ENCODE assay signal across 2 cellular contexts in the genomic region with DNA sequence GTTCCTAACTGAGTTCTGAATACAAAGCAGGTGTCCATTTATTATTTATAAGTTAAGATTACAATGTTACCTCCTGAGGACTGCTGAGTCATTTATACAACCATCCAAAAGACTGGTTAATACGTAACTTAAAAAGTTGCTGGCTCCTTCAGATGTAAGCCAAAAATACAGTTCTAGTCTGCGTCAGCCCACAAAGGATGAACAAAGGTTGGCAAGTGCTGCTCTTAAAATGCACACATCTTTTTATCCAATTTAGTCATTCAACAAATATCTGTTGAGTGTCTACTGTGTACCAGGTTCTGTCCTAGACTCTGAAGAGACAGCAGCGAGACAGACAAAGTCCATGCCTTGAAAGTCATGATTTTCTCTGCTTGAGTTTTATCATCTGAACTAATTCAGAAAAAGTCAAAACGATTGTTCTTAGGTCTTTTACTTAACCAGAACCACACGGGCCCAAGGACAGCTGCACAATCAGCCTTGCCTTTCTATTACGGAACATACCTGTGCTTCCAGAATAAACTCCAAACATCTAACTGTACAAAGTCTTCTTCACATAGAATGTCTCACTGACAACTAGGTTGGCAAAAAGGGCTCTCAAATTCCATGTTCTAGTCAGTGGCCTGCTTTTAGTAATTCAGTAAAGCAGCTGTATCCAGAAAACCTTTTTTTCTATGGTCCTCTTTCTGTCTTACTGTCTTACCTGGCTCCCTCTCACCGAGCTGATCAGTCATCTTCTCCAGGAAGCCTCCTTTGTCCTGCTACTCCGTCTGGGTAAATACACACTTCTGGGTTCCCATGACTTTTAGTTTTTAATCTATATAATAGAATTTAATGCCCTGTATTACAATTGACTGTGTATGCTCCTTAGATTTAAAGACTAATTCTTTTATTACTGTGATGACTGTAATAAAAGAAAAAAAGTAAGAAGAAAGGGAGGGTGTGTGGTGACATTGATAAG.
TF ChIP-seq lines count a peak whose summit lies in the region.

No MANE protein-coding gene starts in this region.

TF ChIP-seq in GM12878, 131 proteins besides CTCF, POLR2A, EP300 and RAD21 (continued from another document):
- no peak for TF ChIP-seq FOXM1 (IDR thresholded peaks at IDR 0.05; ENCODE audit: low read depth, low read length)
- no peak for TF ChIP-seq BACH1 (IDR thresholded peaks at IDR 0.05; ENCODE audit: borderline replicate concordance)
- TF ChIP-seq YY1 (IDR thresholded peaks at IDR 0.05; ENCODE audit: low read depth, low read length) = no peak
- no peak for TF ChIP-seq NFXL1 (IDR thresholded peaks at IDR 0.05; ENCODE audit: borderline replicate concordance)
- TF ChIP-seq MTA3 (IDR thresholded peaks at IDR 0.05; ENCODE audit: borderline replicate concordance, low read length) = no peak
- no peak for TF ChIP-seq ZNF24 (IDR thresholded peaks at IDR 0.05)
- no peak for TF ChIP-seq CREB1 (IDR thresholded peaks at IDR 0.05; ENCODE audit: low read depth)
- TF ChIP-seq, protein P1, sequence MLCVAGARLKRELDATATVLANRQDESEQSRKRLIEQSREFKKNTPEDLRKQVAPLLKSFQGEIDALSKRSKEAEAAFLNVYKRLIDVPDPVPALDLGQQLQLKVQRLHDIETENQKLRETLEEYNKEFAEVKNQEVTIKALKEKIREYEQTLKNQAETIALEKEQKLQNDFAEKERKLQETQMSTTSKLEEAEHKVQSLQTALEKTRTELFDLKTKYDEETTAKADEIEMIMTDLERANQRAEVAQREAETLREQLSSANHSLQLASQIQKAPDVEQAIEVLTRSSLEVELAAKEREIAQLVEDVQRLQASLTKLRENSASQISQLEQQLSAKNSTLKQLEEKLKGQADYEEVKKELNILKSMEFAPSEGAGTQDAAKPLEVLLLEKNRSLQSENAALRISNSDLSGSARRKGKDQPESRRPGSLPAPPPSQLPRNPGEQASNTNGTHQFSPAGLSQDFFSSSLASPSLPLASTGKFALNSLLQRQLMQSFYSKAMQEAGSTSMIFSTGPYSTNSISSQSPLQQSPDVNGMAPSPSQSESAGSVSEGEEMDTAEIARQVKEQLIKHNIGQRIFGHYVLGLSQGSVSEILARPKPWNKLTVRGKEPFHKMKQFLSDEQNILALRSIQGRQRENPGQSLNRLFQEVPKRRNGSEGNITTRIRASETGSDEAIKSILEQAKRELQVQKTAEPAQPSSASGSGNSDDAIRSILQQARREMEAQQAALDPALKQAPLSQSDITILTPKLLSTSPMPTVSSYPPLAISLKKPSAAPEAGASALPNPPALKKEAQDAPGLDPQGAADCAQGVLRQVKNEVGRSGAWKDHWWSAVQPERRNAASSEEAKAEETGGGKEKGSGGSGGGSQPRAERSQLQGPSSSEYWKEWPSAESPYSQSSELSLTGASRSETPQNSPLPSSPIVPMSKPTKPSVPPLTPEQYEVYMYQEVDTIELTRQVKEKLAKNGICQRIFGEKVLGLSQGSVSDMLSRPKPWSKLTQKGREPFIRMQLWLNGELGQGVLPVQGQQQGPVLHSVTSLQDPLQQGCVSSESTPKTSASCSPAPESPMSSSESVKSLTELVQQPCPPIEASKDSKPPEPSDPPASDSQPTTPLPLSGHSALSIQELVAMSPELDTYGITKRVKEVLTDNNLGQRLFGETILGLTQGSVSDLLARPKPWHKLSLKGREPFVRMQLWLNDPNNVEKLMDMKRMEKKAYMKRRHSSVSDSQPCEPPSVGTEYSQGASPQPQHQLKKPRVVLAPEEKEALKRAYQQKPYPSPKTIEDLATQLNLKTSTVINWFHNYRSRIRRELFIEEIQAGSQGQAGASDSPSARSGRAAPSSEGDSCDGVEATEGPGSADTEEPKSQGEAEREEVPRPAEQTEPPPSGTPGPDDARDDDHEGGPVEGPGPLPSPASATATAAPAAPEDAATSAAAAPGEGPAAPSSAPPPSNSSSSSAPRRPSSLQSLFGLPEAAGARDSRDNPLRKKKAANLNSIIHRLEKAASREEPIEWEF (IDR thresholded peaks at IDR 0.05; ENCODE audit: insufficient replicate concordance, low read depth, low read length) = no peak
- no peak for TF ChIP-seq ZBED1 (IDR thresholded peaks at IDR 0.05; ENCODE audit: borderline replicate concordance)
- TF ChIP-seq RAD51 (IDR thresholded peaks at IDR 0.05) = no peak
- no peak for TF ChIP-seq TCF7 (IDR thresholded peaks at IDR 0.05; ENCODE audit: borderline replicate concordance)
- TF ChIP-seq NRF1 (conservative IDR thresholded peaks at IDR 0.05; ENCODE audit: low read depth, low read length) = no peak
TF ChIP-seq in GM12878: peak in this region for 0.

TF ChIP-seq in HEK293T, 16 proteins besides CTCF, POLR2A, EP300 and RAD21 (continued from another document):
- TF ChIP-seq, protein P2, sequence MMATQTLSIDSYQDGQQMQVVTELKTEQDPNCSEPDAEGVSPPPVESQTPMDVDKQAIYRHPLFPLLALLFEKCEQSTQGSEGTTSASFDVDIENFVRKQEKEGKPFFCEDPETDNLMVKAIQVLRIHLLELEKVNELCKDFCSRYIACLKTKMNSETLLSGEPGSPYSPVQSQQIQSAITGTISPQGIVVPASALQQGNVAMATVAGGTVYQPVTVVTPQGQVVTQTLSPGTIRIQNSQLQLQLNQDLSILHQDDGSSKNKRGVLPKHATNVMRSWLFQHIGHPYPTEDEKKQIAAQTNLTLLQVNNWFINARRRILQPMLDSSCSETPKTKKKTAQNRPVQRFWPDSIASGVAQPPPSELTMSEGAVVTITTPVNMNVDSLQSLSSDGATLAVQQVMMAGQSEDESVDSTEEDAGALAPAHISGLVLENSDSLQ (IDR thresholded peaks at IDR 0.05) = no peak
- TF ChIP-seq FOXA1 (IDR thresholded peaks at IDR 0.05) = no peak
- no peak for TF ChIP-seq LEF1 (IDR thresholded peaks at IDR 0.05; ENCODE audit: borderline replicate concordance)
- TF ChIP-seq SUZ12 (IDR thresholded peaks at IDR 0.05) = no peak
- no peak for TF ChIP-seq BHLHE40 (IDR thresholded peaks at IDR 0.05; ENCODE audit: borderline replicate concordance)
